Comparison of ENCODE assay signal across 14 cellular contexts in the genomic region with DNA sequence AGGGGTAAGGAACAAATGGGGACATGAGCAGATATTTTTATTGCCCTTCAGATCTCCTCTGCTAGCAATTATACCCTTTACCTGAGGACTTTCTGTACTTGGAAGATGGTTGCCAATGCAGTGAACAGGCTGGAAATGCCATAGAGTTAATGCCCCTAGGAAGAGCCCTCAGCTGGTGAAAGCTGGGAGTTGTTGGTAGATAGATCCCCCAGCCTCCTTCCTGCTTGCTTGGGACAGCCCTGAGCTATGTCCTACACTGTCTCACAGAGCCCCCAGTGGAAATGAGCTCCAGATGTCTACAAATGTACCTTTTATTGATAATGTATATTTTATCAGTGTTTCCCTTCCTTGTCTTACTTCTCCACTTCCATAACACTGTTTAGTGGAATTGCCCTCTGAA.
DNase-seq lines count a peak whose midpoint lies in the region; ATAC-seq and TF ChIP-seq lines count a peak whose summit lies in the region.
"Had no signal": no experiment of that assay in that cellular context is flagged by ENCODE, and none has a peak within 500 bp of the region (broad histone marks: within the 10 kb centered on the region; RNA-seq: fewer than 3 reads in every experiment).

No MANE protein-coding gene starts in this region.

- H3K27me3 ChIP-seq in SK-N-SH (ENCODE audit: insufficient read depth) (no peaks in the 10 kb centered on the region), H7 (ENCODE audit: control insufficient read depth, insufficient read depth, low read length) (no peaks in the 10 kb centered on the region), heart right ventricle (peaks cover 0 to 5% (median 0%) of the 10 kb centered on the region in 7 donors), tibial nerve (no peaks in the 10 kb centered on the region)
- H3K27me3 ChIP-seq: BE2C had no signal

- H3K9me2 ChIP-seq in SK-N-SH = no peaks in the 10 kb centered on the region

- no peak overlapping the region for H3K27ac ChIP-seq in SK-N-SH (ENCODE audit: low read depth in 2 of 2, low read length in 1 of 2)
- no peak overlapping the region for H3K27ac ChIP-seq in heart right ventricle
- H3K27ac ChIP-seq in tibial nerve = no peak overlapping the region
- H3K27ac ChIP-seq: C4-2B had no signal

- no peak overlapping the region for H3K9ac ChIP-seq in SK-N-SH

- TF ChIP-seq CTCF in SK-N-SH (IDR thresholded peaks at IDR 0.05) (no peak), WTC11 (IDR thresholded peaks at IDR 0.05) (no peak), heart right ventricle (IDR thresholded peaks at IDR 0.05) (no peak), GM20000 (IDR thresholded peaks at IDR 0.05; ENCODE audit: extremely low read depth, missing control alignments) (no peak), tibial nerve (IDR thresholded peaks at IDR 0.05) (no peak)

- H3K27me3 Mint-ChIP-seq in WTC11 (ENCODE audit: low read depth) = no peaks in the 10 kb centered on the region; the same call in 1 of the 2 replicates
- H3K27me3 Mint-ChIP-seq: CD4-positive, alpha-beta memory T cell had no signal

- POLR2A ChIA-PET in SK-N-SH (lab: Yijun Ruan, JAX) = no interaction called here
- POLR2A ChIA-PET in WTC11 (lab: Charles Lee) = no interaction called here

- no peaks in the 10 kb centered on the region for H3F3A ChIP-seq in SK-N-SH (replicated peaks; ENCODE audit: insufficient read depth)

- H3K79me2 ChIP-seq in SK-N-SH (ENCODE audit: insufficient read depth) = no peaks in the 10 kb centered on the region

- intact Hi-C loops in heart right ventricle (cut with DNase I) = no loop called here

- H3K4me1 ChIP-seq in SK-N-SH (ENCODE audit: control insufficient read depth in 1 of 2, insufficient read depth in 2 of 2, low read depth in 1 of 2, low read length in 1 of 2) (peaks cover 0 to 3% of the 10 kb centered on the region in 2 experiments; a peak in 2 of 4 replicates), heart right ventricle (no peaks in the 10 kb centered on the region), tibial nerve (no peaks in the 10 kb centered on the region)

- no peak overlapping the region for H2AFZ ChIP-seq in SK-N-SH (ENCODE audit: low read depth)

- TF ChIP-seq EP300 in SK-N-SH (IDR thresholded peaks at IDR 0.05; ENCODE audit: borderline replicate concordance in 1 of 2, low read depth in 1 of 2, low read length in 1 of 2) (no peak), tibial nerve (IDR thresholded peaks at IDR 0.05) (no peak)

- no peaks in the 10 kb centered on the region for H3K36me3 ChIP-seq in SK-N-SH (replicated peaks in 1 of 2; ENCODE audit: control insufficient read depth in 1 of 2, insufficient read depth in 2 of 2, low read length in 1 of 2)
- no peaks in the 10 kb centered on the region for H3K36me3 ChIP-seq in H7 (replicated peaks; ENCODE audit: control insufficient read depth, insufficient read depth, low read length)
- no peaks in the 10 kb centered on the region for H3K36me3 ChIP-seq in heart right ventricle
- H3K36me3 ChIP-seq in tibial nerve = no peaks in the 10 kb centered on the region
- H3K36me3 ChIP-seq: BE2C had no signal

- H3K27ac Mint-ChIP-seq in WTC11 = no peak overlapping the region
- H3K27ac Mint-ChIP-seq: CD4-positive, alpha-beta memory T cell had no signal

- DNase-seq in SK-N-SH (peak; percentile 20), H7 (peak; percentile 18), WTC11 (ENCODE audit: low spot score) (no peak), iPS-NIHi7 (ENCODE audit: extremely low spot score) (peak; percentile 28), heart right ventricle (no peak), GM20000 (ENCODE audit: low spot score) (no peak), tibial nerve (ENCODE audit: low spot score in 2 of 2) (no peak)
- DNase-seq: BE2C; CD4-positive, alpha-beta memory T cell; DND-41; GDM1; HCEC 1CT had no signal

- no peaks in the 10 kb centered on the region for H3K9me3 ChIP-seq in SK-N-SH
- no peaks in the 10 kb centered on the region for H3K9me3 ChIP-seq in heart right ventricle
- H3K9me3 ChIP-seq in tibial nerve = no peaks in the 10 kb centered on the region
- H3K9me3 ChIP-seq: BE2C had no signal

- H3K4me3 ChIP-seq in SK-N-SH (ENCODE audit: low read depth in 2 of 2, low read length in 1 of 2) (no peak overlapping the region), H7 (ENCODE audit: insufficient read depth, low read depth, low read length) (no peak overlapping the region), heart right ventricle (no peak overlapping the region), tibial nerve (no peak overlapping the region)

- no peaks in the 10 kb centered on the region for H3K9me3 Mint-ChIP-seq in WTC11
- H3K9me3 Mint-ChIP-seq: CD4-positive, alpha-beta memory T cell had no signal

- no peaks in the 10 kb centered on the region for H4K20me1 ChIP-seq in SK-N-SH (ENCODE audit: insufficient read depth)

- no peak overlapping the region for H3K4me2 ChIP-seq in SK-N-SH

- CTCF ChIA-PET in SK-N-SH (lab: Yijun Ruan, JAX) = interaction anchor here (1.3 to 9.0 kb wide), 3 partner anchors 13 to 309 kb away, joined by 3 to 57 read pairs (median 7); no protein-coding TSS in a partner anchor
- CTCF ChIA-PET in WTC11 (lab: Charles Lee) = interaction anchor here (1.0 to 1.2 kb wide), 2 partner anchors 24 to 309 kb away, joined by 8 to 9 read pairs; no protein-coding TSS in a partner anchor

- ATAC-seq in SK-N-SH treated with all-trans-retinoic acid at 6 μM for 48 hours = no peak
- ATAC-seq in WTC11 = peak; percentile 67
- ATAC-seq in heart right ventricle = no peak

- no peaks in the 10 kb centered on the region for H3K4me1 Mint-ChIP-seq in WTC11
- H3K4me1 Mint-ChIP-seq: CD4-positive, alpha-beta memory T cell had no signal

- H3K36me3 Mint-ChIP-seq in WTC11 = no peaks in the 10 kb centered on the region
- H3K36me3 Mint-ChIP-seq: CD4-positive, alpha-beta memory T cell had no signal

- no peak for TF ChIP-seq RAD21 in SK-N-SH (IDR thresholded peaks at IDR 0.05; ENCODE audit: low read length)

- TF ChIP-seq POLR2A in tibial nerve (IDR thresholded peaks at IDR 0.05) = no peak

- H3K4me3 Mint-ChIP-seq in WTC11 = no peak overlapping the region
- H3K4me3 Mint-ChIP-seq: CD4-positive, alpha-beta memory T cell had no signal

TF ChIP-seq in SK-N-SH, 30 proteins besides CTCF, POLR2A, EP300 and RAD21 (continues in another document):
- no peak for TF ChIP-seq ELF1 (IDR thresholded peaks at IDR 0.05)
- TF ChIP-seq, protein P1, sequence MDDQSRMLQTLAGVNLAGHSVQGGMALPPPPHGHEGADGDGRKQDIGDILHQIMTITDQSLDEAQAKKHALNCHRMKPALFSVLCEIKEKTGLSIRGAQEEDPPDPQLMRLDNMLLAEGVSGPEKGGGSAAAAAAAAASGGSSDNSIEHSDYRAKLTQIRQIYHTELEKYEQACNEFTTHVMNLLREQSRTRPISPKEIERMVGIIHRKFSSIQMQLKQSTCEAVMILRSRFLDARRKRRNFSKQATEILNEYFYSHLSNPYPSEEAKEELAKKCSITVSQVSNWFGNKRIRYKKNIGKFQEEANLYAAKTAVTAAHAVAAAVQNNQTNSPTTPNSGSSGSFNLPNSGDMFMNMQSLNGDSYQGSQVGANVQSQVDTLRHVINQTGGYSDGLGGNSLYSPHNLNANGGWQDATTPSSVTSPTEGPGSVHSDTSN (IDR thresholded peaks at IDR 0.05) = no peak

TF ChIP-seq in SK-N-SH treated with all-trans-retinoic acid at 6 μM for 48 hours, 23 proteins besides CTCF, POLR2A, EP300 and RAD21 (continues in another document):
- no peak for TF ChIP-seq OSR1 (CRISPR knock-in tag; IDR thresholded peaks at IDR 0.05)
- TF ChIP-seq, protein P2, sequence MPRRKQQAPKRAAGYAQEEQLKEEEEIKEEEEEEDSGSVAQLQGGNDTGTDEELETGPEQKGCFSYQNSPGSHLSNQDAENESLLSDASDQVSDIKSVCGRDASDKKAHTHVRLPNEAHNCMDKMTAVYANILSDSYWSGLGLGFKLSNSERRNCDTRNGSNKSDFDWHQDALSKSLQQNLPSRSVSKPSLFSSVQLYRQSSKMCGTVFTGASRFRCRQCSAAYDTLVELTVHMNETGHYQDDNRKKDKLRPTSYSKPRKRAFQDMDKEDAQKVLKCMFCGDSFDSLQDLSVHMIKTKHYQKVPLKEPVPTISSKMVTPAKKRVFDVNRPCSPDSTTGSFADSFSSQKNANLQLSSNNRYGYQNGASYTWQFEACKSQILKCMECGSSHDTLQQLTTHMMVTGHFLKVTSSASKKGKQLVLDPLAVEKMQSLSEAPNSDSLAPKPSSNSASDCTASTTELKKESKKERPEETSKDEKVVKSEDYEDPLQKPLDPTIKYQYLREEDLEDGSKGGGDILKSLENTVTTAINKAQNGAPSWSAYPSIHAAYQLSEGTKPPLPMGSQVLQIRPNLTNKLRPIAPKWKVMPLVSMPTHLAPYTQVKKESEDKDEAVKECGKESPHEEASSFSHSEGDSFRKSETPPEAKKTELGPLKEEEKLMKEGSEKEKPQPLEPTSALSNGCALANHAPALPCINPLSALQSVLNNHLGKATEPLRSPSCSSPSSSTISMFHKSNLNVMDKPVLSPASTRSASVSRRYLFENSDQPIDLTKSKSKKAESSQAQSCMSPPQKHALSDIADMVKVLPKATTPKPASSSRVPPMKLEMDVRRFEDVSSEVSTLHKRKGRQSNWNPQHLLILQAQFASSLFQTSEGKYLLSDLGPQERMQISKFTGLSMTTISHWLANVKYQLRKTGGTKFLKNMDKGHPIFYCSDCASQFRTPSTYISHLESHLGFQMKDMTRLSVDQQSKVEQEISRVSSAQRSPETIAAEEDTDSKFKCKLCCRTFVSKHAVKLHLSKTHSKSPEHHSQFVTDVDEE (CRISPR knock-in tag; IDR thresholded peaks at IDR 0.05) = no peak

TF ChIP-seq in WTC11, 78 proteins besides CTCF, POLR2A, EP300 and RAD21 (continues in another document):
- no peak for TF ChIP-seq ZBTB21 (CRISPR knock-in tag; IDR thresholded peaks at IDR 0.05; ENCODE audit: borderline replicate concordance)
- TF ChIP-seq CBFB (CRISPR knock-in tag; IDR thresholded peaks at IDR 0.05; ENCODE audit: low read depth) = no peak
- TF ChIP-seq, protein P3, sequence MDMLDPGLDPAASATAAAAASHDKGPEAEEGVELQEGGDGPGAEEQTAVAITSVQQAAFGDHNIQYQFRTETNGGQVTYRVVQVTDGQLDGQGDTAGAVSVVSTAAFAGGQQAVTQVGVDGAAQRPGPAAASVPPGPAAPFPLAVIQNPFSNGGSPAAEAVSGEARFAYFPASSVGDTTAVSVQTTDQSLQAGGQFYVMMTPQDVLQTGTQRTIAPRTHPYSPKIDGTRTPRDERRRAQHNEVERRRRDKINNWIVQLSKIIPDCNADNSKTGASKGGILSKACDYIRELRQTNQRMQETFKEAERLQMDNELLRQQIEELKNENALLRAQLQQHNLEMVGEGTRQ (CRISPR knock-in tag; IDR thresholded peaks at IDR 0.05) = no peak
- TF ChIP-seq MXD4 (CRISPR knock-in tag; IDR thresholded peaks at IDR 0.05; ENCODE audit: borderline replicate concordance) = no peak
- no peak for TF ChIP-seq NR1H2 (CRISPR knock-in tag; IDR thresholded peaks at IDR 0.05)
- TF ChIP-seq TCF7 (CRISPR knock-in tag; IDR thresholded peaks at IDR 0.05; ENCODE audit: low read depth) = no peak
- TF ChIP-seq JAZF1 (CRISPR knock-in tag; IDR thresholded peaks at IDR 0.05) = no peak
- TF ChIP-seq NFYB (CRISPR knock-in tag; conservative IDR thresholded peaks at IDR 0.05; ENCODE audit: low read depth) = no peak
- TF ChIP-seq GABPB1 (CRISPR knock-in tag; IDR thresholded peaks at IDR 0.05) = no peak

Comparison
In these comparisons a context has a peak if more than half of its experiments do, and no peak if none do; other contexts are left out.
1. DNase-seq: peak in SK-N-SH (single experiment), H7 (single experiment) and iPS-NIHi7 (single experiment); none in WTC11 (single experiment), heart right ventricle (0 of 2), GM20000 (single experiment) and tibial nerve (0 of 2).